In genomic region chr17:49457564-49458535, GRCh38 we compare ENCODE assay signal across 20 cellular contexts. TPM values are rescaled to one million over a fixed set of nuclear protein-coding genes. Genes with fewer than 3 reads are reported as not detected.
"Had no signal": no experiment of that assay in that cellular context is flagged by ENCODE, and none has a peak within 500 bp of the region (broad histone marks: within the 10 kb centered on the region; RNA-seq: fewer than 3 reads in every experiment).

No MANE protein-coding gene starts in this region.

- H2AFZ ChIP-seq: hepatocyte had no signal

- H3K4me1 ChIP-seq: upper lobe of right lung had no signal

- FAIRE-seq: colon, islet of Langerhans had no signal

- ATAC-seq: activated CD4-positive, CD25-positive, alpha-beta regulatory T cell treated with anti-CD3 and anti-CD28 coated beads, Interleukin-2, amount 50 U/mL, for 24 hours; activated T-cell treated with anti-CD3 and anti-CD28 coated beads, Interleukin-2, amount 50 U/mL, for 72 hours; stimulated activated memory B cell treated with anti-CD40 and anti-IgM and Interleukin-4, amounts not matched to agents 10 μg/mL and 1 μg/mL and 100 μg/mL, for 72 hours; upper lobe of right lung had no signal

- H3K4me2 ChIP-seq: hepatocyte had no signal

- H3K27ac ChIP-seq: dorsolateral prefrontal cortex, epithelial cell of prostate, neutrophil, spleen, upper lobe of right lung had no signal

- H3K4me3 ChIP-seq: dorsolateral prefrontal cortex, hepatocyte, lung, spleen, upper lobe of right lung had no signal

- H3K36me3 ChIP-seq: neutrophil, spleen, upper lobe of right lung had no signal

- H3K9me3 ChIP-seq: neutrophil, spleen, upper lobe of right lung had no signal

- H3K79me2 ChIP-seq: hepatocyte had no signal

- DNase-seq: activated CD4-positive, alpha-beta T cell treated with anti-CD3 and anti-CD28 coated beads, Interleukin-2, amount 50 U/mL, for 4 hours; activated effector memory CD4-positive, alpha-beta T cell treated with anti-CD3 and anti-CD28 coated beads, Interleukin-2, amount 50 U/mL, for 16 hours; activated naive CD4-positive, alpha-beta T cell treated with anti-CD3 and anti-CD28 coated beads, Interleukin-2, amount 50 U/mL, for 16 hours; activated T-cell treated with anti-CD3 and anti-CD28 coated beads, Interleukin-2, amount 50 U/mL, for 72 hours; amniotic stem cell; dorsolateral prefrontal cortex; foreskin fibroblast; spleen; stimulated activated CD4-positive, alpha-beta T cell treated with anti-CD3 and anti-CD28 coated beads, Interleukin-4, amount 100 ng/mL, for 4 hours; T1000; upper lobe of right lung had no signal

RNA-seq across cellular contexts. Expression of gene NGFR, which starts 37.2 kb away (rescaled TPM):
- total RNA-seq: activated CD8-positive, alpha-beta memory T cell treated with anti-CD3 and anti-CD28 coated beads for 36 hours had no signal
